ENCODE assay signal across 7 cellular contexts in genomic region chr1:109249654-109250401, GRCh38.
DNase-seq lines count a peak whose midpoint lies in the region; ATAC-seq lines count a peak whose summit lies in the region.
"Had no signal": no experiment of that assay in that cellular context is flagged by ENCODE, and none has a peak within 500 bp of the region (broad histone marks: within the 10 kb centered on the region; RNA-seq: fewer than 3 reads in every experiment).

No MANE protein-coding gene starts in this region.

- peaks cover 22% of the 10 kb centered on the region for H3K4me1 ChIP-seq in rectal smooth muscle tissue (ENCODE audit: control insufficient read depth, insufficient read depth, low read length)

- H3K27me3 ChIP-seq in rectal smooth muscle tissue (ENCODE audit: control insufficient read depth, insufficient read depth, low read length): no peaks in the 10 kb centered on the region
- H3K27me3 ChIP-seq: adrenal gland had no signal

- H3K4me3 ChIP-seq in rectal smooth muscle tissue (ENCODE audit: low read length): peak overlapping the region; percentile 56

- no peaks in the 10 kb centered on the region for H3K36me3 ChIP-seq in rectal smooth muscle tissue (ENCODE audit: control insufficient read depth, insufficient read depth, low read length)
- H3K36me3 ChIP-seq: adrenal gland had no signal

- H3K9me3 Mint-ChIP-seq in dendritic cell treated with granulocyte-macrophage colony-stimulating factor and Interleukin-4, amounts not matched to agents 40 ng/mL and 50 ng/mL, for 4 days: no peaks in the 10 kb centered on the region

- intact Hi-C loops in dendritic cell treated with granulocyte-macrophage colony-stimulating factor and Interleukin-4, amounts not matched to agents 40 ng/mL and 50 ng/mL, for 4 days (cut with micrococcal nuclease): loop anchor here (5.0 kb wide), 1 partner anchor 232 kb away; the partner anchor contains the start of gene ATXN7L2

- peaks cover 11% of the 10 kb centered on the region for H3K4me1 Mint-ChIP-seq in dendritic cell treated with granulocyte-macrophage colony-stimulating factor and Interleukin-4, amounts not matched to agents 40 ng/mL and 50 ng/mL, for 4 days (ENCODE audit: low read depth)

- ATAC-seq in GM18867 (IDR thresholded peaks at IDR 0.05; ENCODE audit: unreplicated experiment) (peak; percentile 42), HG03159 (IDR thresholded peaks at IDR 0.05; ENCODE audit: unreplicated experiment) (peak; percentile 28)

- H3K27ac ChIP-seq in rectal smooth muscle tissue (ENCODE audit: low read depth, low read length): no peak overlapping the region
- H3K27ac ChIP-seq: adrenal gland had no signal

- H3K9ac ChIP-seq in rectal smooth muscle tissue (ENCODE audit: low read length): no peak overlapping the region

- no peaks in the 10 kb centered on the region for H3K36me3 Mint-ChIP-seq in dendritic cell treated with granulocyte-macrophage colony-stimulating factor and Interleukin-4, amounts not matched to agents 40 ng/mL and 50 ng/mL, for 4 days (ENCODE audit: low read depth)

- peak overlapping the region; percentile 50 for H3K4me3 Mint-ChIP-seq in dendritic cell treated with granulocyte-macrophage colony-stimulating factor and Interleukin-4, amounts not matched to agents 40 ng/mL and 50 ng/mL, for 4 days

- DNase-seq in HPDE6-E6E7 (ENCODE audit: extremely low spot score) (no peak), T-helper 1 cell (no peak)

- peaks cover 56% of the 10 kb centered on the region for H3K27me3 Mint-ChIP-seq in dendritic cell treated with granulocyte-macrophage colony-stimulating factor and Interleukin-4, amounts not matched to agents 40 ng/mL and 50 ng/mL, for 4 days

- H3K27ac Mint-ChIP-seq in dendritic cell treated with granulocyte-macrophage colony-stimulating factor and Interleukin-4, amounts not matched to agents 40 ng/mL and 50 ng/mL, for 4 days: no peak overlapping the region
